ENCODE assay signal across 1 cellular context in the genomic region with DNA sequence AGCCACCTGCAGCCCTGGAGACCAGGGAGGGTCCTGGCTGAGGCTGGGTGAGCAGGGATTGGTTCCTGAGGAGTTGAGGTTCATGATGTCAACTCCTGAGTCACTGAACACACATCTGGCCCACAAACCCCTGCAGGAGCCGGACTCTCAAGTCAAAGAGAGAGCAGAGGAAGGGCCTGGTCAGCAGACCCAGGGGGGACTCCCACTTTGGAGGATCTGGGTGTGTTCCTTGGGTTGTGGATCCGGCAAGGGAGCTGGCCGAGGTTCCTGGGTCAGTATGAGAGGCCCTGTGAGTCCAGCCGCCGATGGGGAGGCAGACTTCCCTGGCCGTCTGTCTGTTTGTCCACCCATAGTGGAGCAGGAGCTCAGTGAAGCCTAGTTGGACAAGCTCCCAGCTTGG.
TF ChIP-seq lines count a peak whose summit lies in the region.

No MANE protein-coding gene starts in this region.

TF ChIP-seq in A549, 52 proteins besides CTCF, POLR2A, EP300 and RAD21 (continued from another document):
- no peak for TF ChIP-seq ATOH8 (CRISPR knock-in tag; IDR thresholded peaks at IDR 0.05; ENCODE audit: low read depth)
- TF ChIP-seq, protein P1, sequence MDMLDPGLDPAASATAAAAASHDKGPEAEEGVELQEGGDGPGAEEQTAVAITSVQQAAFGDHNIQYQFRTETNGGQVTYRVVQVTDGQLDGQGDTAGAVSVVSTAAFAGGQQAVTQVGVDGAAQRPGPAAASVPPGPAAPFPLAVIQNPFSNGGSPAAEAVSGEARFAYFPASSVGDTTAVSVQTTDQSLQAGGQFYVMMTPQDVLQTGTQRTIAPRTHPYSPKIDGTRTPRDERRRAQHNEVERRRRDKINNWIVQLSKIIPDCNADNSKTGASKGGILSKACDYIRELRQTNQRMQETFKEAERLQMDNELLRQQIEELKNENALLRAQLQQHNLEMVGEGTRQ (IDR thresholded peaks at IDR 0.05) = no peak
- no peak for TF ChIP-seq POLR2AphosphoS2 (conservative IDR thresholded peaks at IDR 0.05; ENCODE audit: low read length)
- no peak for TF ChIP-seq NPAS2 (CRISPR knock-in tag; IDR thresholded peaks at IDR 0.05; ENCODE audit: borderline replicate concordance)
- no peak for TF ChIP-seq KDM1A (IDR thresholded peaks at IDR 0.05; ENCODE audit: low read depth)
- TF ChIP-seq ZSCAN20 (CRISPR knock-in tag; IDR thresholded peaks at IDR 0.05) = no peak
- TF ChIP-seq REST (IDR thresholded peaks at IDR 0.05) = no peak
